In genomic region chrX:119062750-119063374, GRCh38 we compare ENCODE assay signal across 1 cellular context.
TF ChIP-seq lines count a peak whose summit lies in the region.

No MANE protein-coding gene starts in this region.

TF ChIP-seq in IMR-90, 13 proteins besides CTCF, POLR2A, EP300 and RAD21 (continued from another document):
- TF ChIP-seq RCOR1 (IDR thresholded peaks at IDR 0.05; ENCODE audit: insufficient replicate concordance, low read length) = no peak
- TF ChIP-seq ELK1 (IDR thresholded peaks at IDR 0.05; ENCODE audit: borderline replicate concordance, low read depth, low read length) = no peak
- no peak for TF ChIP-seq CHD1 (IDR thresholded peaks at IDR 0.05; ENCODE audit: low read depth, low read length)
- no peak for TF ChIP-seq NFE2L2 (IDR thresholded peaks at IDR 0.05; ENCODE audit: low read depth, low read length)
- TF ChIP-seq RFX5 (IDR thresholded peaks at IDR 0.05; ENCODE audit: low read depth, low read length) = no peak
- no peak for TF ChIP-seq MAZ (IDR thresholded peaks at IDR 0.05; ENCODE audit: borderline replicate concordance, low read depth, low read length)
